ENCODE assay signal across 26 cellular contexts in genomic region chr19:39423258-39424086, GRCh38. TPM values are rescaled to one million over a fixed set of nuclear protein-coding genes. Genes with fewer than 3 reads are reported as not detected.
A peak's percentile ranks its signal among the peaks of the same experiment; 100 is the strongest.
DNase-seq lines count a peak whose midpoint lies in the region; ATAC-seq and TF ChIP-seq lines count a peak whose summit lies in the region.
"Had no signal": no experiment of that assay in that cellular context is flagged by ENCODE, and none has a peak within 500 bp of the region (broad histone marks: within the 10 kb centered on the region; RNA-seq: fewer than 3 reads in every experiment).

No MANE protein-coding gene starts in this region.

- peaks cover 42% of the 10 kb centered on the region for H3K36me3 Mint-ChIP-seq in CD4-positive, alpha-beta T cell (ENCODE audit: low read depth)
- H3K36me3 Mint-ChIP-seq in endothelial cell (ENCODE audit: low read depth, unreplicated experiment) (peaks cover 51% of the 10 kb centered on the region), neural progenitor cell (peaks cover 28% of the 10 kb centered on the region)

- H3K36me3 ChIP-seq in HEK293 (ENCODE audit: control insufficient read depth in 2 of 2, insufficient read depth in 1 of 2, low read length in 2 of 2) (peaks cover 58 to 62% of the 10 kb centered on the region in 2 experiments), neural progenitor cell (no peaks in the 10 kb centered on the region)
- H3K36me3 ChIP-seq: right lobe of liver had no signal

- H3K9me3 Mint-ChIP-seq in CD4-positive, alpha-beta T cell, result no peaks in the 10 kb centered on the region
- H3K9me3 Mint-ChIP-seq in endothelial cell (ENCODE audit: unreplicated experiment) (no peaks in the 10 kb centered on the region), neural progenitor cell (no peaks in the 10 kb centered on the region)
- H3K9me3 Mint-ChIP-seq: activated T-cell treated with anti-CD3 and anti-CD28 coated beads, Interleukin-2, amount 50 U/mL, for 72 hours; T-helper 1 cell treated with Interleukin-12 subunit alpha and Interleukin-12 subunit beta and Interleukin-4 antibody, amounts not matched to agents 30 μg/mL and 1 μg/mL, for 36 hours had no signal

- no peak for TF ChIP-seq CTCF in CD4-positive, alpha-beta T cell (IDR thresholded peaks at IDR 0.05)
- TF ChIP-seq CTCF in HEK293 (tag by site-specific recombination; IDR thresholded peaks at IDR 0.05), result no peak
- TF ChIP-seq CTCF in endothelial cell (IDR thresholded peaks at IDR 0.05; ENCODE audit: unreplicated experiment), result no peak
- no peak for TF ChIP-seq CTCF in neural progenitor cell (IDR thresholded peaks at IDR 0.05)

- CTCF ChIA-PET in CD4-positive, alpha-beta T cell (lab: Charles Lee), result no interaction called here
- CTCF ChIA-PET in HEK293 (lab: Yijun Ruan, JAX), result interaction anchor here (0.6 to 1.2 kb wide), 5 partner anchors 9 to 313 kb away, joined by 3 to 5 read pairs (median 3); no protein-coding TSS in a partner anchor

- no peaks in the 10 kb centered on the region for H3K27me3 ChIP-seq in CD4-positive, alpha-beta T cell (ENCODE audit: control insufficient read depth, insufficient read depth, low read length)
- no peaks in the 10 kb centered on the region for H3K27me3 ChIP-seq in neural progenitor cell
- H3K27me3 ChIP-seq: BLaER1, right lobe of liver, tibial artery had no signal

- H2AFZ ChIP-seq in neural progenitor cell (replicated peaks), result no peak overlapping the region

- no peaks in the 10 kb centered on the region for H3K4me1 Mint-ChIP-seq in CD4-positive, alpha-beta T cell (ENCODE audit: low read depth)
- no peaks in the 10 kb centered on the region for H3K4me1 Mint-ChIP-seq in endothelial cell (ENCODE audit: unreplicated experiment)
- peaks cover 16% of the 10 kb centered on the region for H3K4me1 Mint-ChIP-seq in neural progenitor cell

- no peaks in the 10 kb centered on the region for H3K79me2 ChIP-seq in neural progenitor cell (ENCODE audit: low read depth)

- no peak for DNase-seq in CD4-positive, alpha-beta T cell
- no peak for DNase-seq in endothelial cell (ENCODE audit: low spot score)
- DNase-seq in neural progenitor cell (ENCODE audit: low spot score), result no peak
- no peak for DNase-seq in dedifferentiated amniotic fluid mesenchymal stem cell (ENCODE audit: extremely low spot score)
- no peak for DNase-seq in globus pallidus (ENCODE audit: low spot score)
- DNase-seq: activated CD4-positive, alpha-beta T cell treated with anti-CD3 and anti-CD28 coated beads, Interleukin-2, amount 50 U/mL, for 1 hour; activated CD4-positive, CD25-positive, alpha-beta regulatory T cell; activated naive CD4-positive, alpha-beta T cell; activated T-cell treated with anti-CD3 and anti-CD28 coated beads, Interleukin-2, amount 50 U/mL, for 72 hours; DMS53; foreskin melanocyte; kidney; MV-4-11; NCI-H1436; NCI-H2081; NCI-H2227 treated with DMSO at 0.1 percent for 48 hours; NCI-H526; OCI-M1; stimulated activated CD4-positive, alpha-beta T cell treated with anti-CD3 and anti-CD28 coated beads, Interleukin-4, amount 100 ng/mL, for 24 hours; tibial artery had no signal

- no peak overlapping the region for H3K9ac ChIP-seq in neural progenitor cell
- H3K9ac ChIP-seq: BLaER1 had no signal

- POLR2A ChIA-PET in CD4-positive, alpha-beta T cell (lab: Charles Lee), result interaction anchor here (1.8 kb wide), 1 partner anchor 12 kb away, joined by 9 read pairs; the partner anchor contains the start of gene RPS16
- POLR2A ChIA-PET in HEK293 (lab: Yijun Ruan, JAX), result interaction anchor here (0.6 to 13.3 kb wide), 3 partner anchors 10 to 17 kb away, joined by 3 to 255 read pairs (median 11); partner anchors contain the start of gene RPS16

- no peak overlapping the region for H3K4me2 ChIP-seq in neural progenitor cell
- H3K4me2 ChIP-seq: BLaER1 had no signal

- H3K4me3 ChIP-seq in HEK293 (ENCODE audit: low read depth, low read length) (no peak overlapping the region), neural progenitor cell (no peak overlapping the region)
- H3K4me3 ChIP-seq: BLaER1, right lobe of liver, tibial artery had no signal

- ATAC-seq in CD4-positive, alpha-beta T cell (ENCODE audit: poor library complexity), result no peak
- ATAC-seq in HG03521 (IDR thresholded peaks at IDR 0.05; ENCODE audit: unreplicated experiment), result no peak
- ATAC-seq: activated T-cell treated with anti-CD3 and anti-CD28 coated beads, Interleukin-2, amount 50 U/mL, for 72 hours; right lobe of liver; SK-N-SH treated with all-trans-retinoic acid at 6 μM for 48 hours had no signal

- no peak overlapping the region for H3K4me3 Mint-ChIP-seq in CD4-positive, alpha-beta T cell
- H3K4me3 Mint-ChIP-seq in endothelial cell (ENCODE audit: unreplicated experiment) (peak overlapping the region; percentile 79), neural progenitor cell (peak overlapping the region; percentile 60)
- H3K4me3 Mint-ChIP-seq: activated T-cell treated with anti-CD3 and anti-CD28 coated beads, Interleukin-2, amount 50 U/mL, for 72 hours; T-helper 1 cell treated with Interleukin-12 subunit alpha and Interleukin-12 subunit beta and Interleukin-4 antibody, amounts not matched to agents 30 μg/mL and 1 μg/mL, for 36 hours had no signal

- H3F3A ChIP-seq in neural progenitor cell (ENCODE audit: low read depth), result peaks cover 16% of the 10 kb centered on the region

- H3K9me3 ChIP-seq in CD4-positive, alpha-beta T cell (ENCODE audit: control insufficient read depth, low read length), result no peaks in the 10 kb centered on the region
- H3K9me3 ChIP-seq in HEK293 (ENCODE audit: control insufficient read depth, insufficient read depth, low read depth, low read length), result no peaks in the 10 kb centered on the region
- H3K9me3 ChIP-seq in neural progenitor cell (ENCODE audit: low read depth), result no peaks in the 10 kb centered on the region
- H3K9me3 ChIP-seq: BLaER1, right lobe of liver, tibial artery had no signal

- H3K27me3 Mint-ChIP-seq in CD4-positive, alpha-beta T cell, result no peaks in the 10 kb centered on the region
- peaks cover 9% of the 10 kb centered on the region for H3K27me3 Mint-ChIP-seq in endothelial cell (ENCODE audit: unreplicated experiment)
- peaks cover 4% of the 10 kb centered on the region for H3K27me3 Mint-ChIP-seq in neural progenitor cell (ENCODE audit: insufficient read depth, low read depth)

- no peaks in the 10 kb centered on the region; the same call in 1 of the 2 replicates for H3K4me1 ChIP-seq in HEK293 (ENCODE audit: control insufficient read depth, insufficient read depth, low read length)
- H3K4me1 ChIP-seq in neural progenitor cell, result peaks cover 3% of the 10 kb centered on the region
- H3K4me1 ChIP-seq: right lobe of liver had no signal

- intact Hi-C loops in CD4-positive, alpha-beta T cell (cut with DNase I, micrococcal nuclease), result no loop called here

- H4K20me1 ChIP-seq in neural progenitor cell (ENCODE audit: low read depth), result peaks cover 10% of the 10 kb centered on the region

- H3K27ac ChIP-seq in CD4-positive, alpha-beta T cell (ENCODE audit: low read depth, low read length), result no peak overlapping the region
- H3K27ac ChIP-seq in HEK293 (ENCODE audit: extremely low read depth, low read depth, low read length), result peak overlapping the region; percentile 47; the same call in 1 of the 2 replicates
- no peak overlapping the region for H3K27ac ChIP-seq in neural progenitor cell
- H3K27ac ChIP-seq: BLaER1, right lobe of liver, tibial artery had no signal

- H3K27ac Mint-ChIP-seq in CD4-positive, alpha-beta T cell, result peak overlapping the region; percentile 55
- no peak overlapping the region for H3K27ac Mint-ChIP-seq in endothelial cell (ENCODE audit: unreplicated experiment)
- no peak overlapping the region for H3K27ac Mint-ChIP-seq in neural progenitor cell
- H3K27ac Mint-ChIP-seq: T-helper 1 cell treated with Interleukin-12 subunit alpha and Interleukin-12 subunit beta and Interleukin-4 antibody, amounts not matched to agents 30 μg/mL and 1 μg/mL, for 36 hours had no signal

TF ChIP-seq in HEK293, 187 proteins besides CTCF, POLR2A, EP300 and RAD21:
- peak; percentile 7; the same call in 1 of the 2 replicates for TF ChIP-seq IKZF3 (tag by site-specific recombination; IDR thresholded peaks at IDR 0.05)
- peak; percentile 76 for TF ChIP-seq ZNF600 (tag by site-specific recombination; IDR thresholded peaks at IDR 0.05)
- no peak for TF ChIP-seq ZNF157 (tag by site-specific recombination; IDR thresholded peaks at IDR 0.05)
TF ChIP-seq in HEK293: peak in this region for 2.

RNA-seq across cellular contexts. Expression of gene PLEKHG2, which starts 11.0 kb away (rescaled TPM):
- total RNA-seq in CD4-positive, alpha-beta T cell, result 10 to 100 TPM; 80.6 to 81.4 TPM
- total RNA-seq in endothelial cell (ENCODE audit: unreplicated experiment) (172 TPM), neural progenitor cell (ENCODE audit: low replicate concordance) (10.7 and 46.9 TPM in 2 replicates)

RNA-seq across cellular contexts. Expression of gene RPS16, which starts 12.3 kb away (rescaled TPM):
- 1,000 to 10,000 TPM; 4,625 to 4,839 TPM for total RNA-seq in CD4-positive, alpha-beta T cell
- total RNA-seq in endothelial cell (ENCODE audit: unreplicated experiment) (2,151 TPM), neural progenitor cell (ENCODE audit: low replicate concordance) (94.8 and 268 TPM in 2 replicates)

RNA-seq across cellular contexts. Expression of gene ZFP36, which starts 16.8 kb away (rescaled TPM):
- 1,000 to 10,000 TPM; 1,278 to 1,362 TPM for total RNA-seq in CD4-positive, alpha-beta T cell
- total RNA-seq in endothelial cell (ENCODE audit: unreplicated experiment), result 10.2 TPM
- total RNA-seq in neural progenitor cell (ENCODE audit: low replicate concordance), result 1.2 TPM in 1 of 2 replicates, not detected in the other

RNA-seq across cellular contexts. Expression of gene SUPT5H, which starts 21.9 kb away (rescaled TPM):
- total RNA-seq in CD4-positive, alpha-beta T cell, result 100 to 1,000 TPM; 322 to 333 TPM
- total RNA-seq in endothelial cell (ENCODE audit: unreplicated experiment), result 139 TPM
- 48.5 and 84.3 TPM in 2 replicates for total RNA-seq in neural progenitor cell (ENCODE audit: low replicate concordance)

RNA-seq across cellular contexts. Expression of gene MED29, which starts 32.3 kb away (rescaled TPM):
- total RNA-seq in CD4-positive, alpha-beta T cell, result 10 to 100 TPM; 45.0 to 46.1 TPM
- total RNA-seq in endothelial cell (ENCODE audit: unreplicated experiment), result 32.4 TPM
- total RNA-seq in neural progenitor cell (ENCODE audit: low replicate concordance), result 27.0 and 28.2 TPM in 2 replicates

Comparison
In these comparisons a context has a peak if more than half of its experiments do, and no peak if none do; other contexts are left out.
1. RNA of gene ZFP36, which starts 16.8 kb away (total RNA-seq): 1,278 to 1,362 TPM in CD4-positive, alpha-beta T cell; 10.2 TPM in endothelial cell (single experiment) and 1.2 TPM in neural progenitor cell; every median in the first group is over 100 times any median in the second.